25 cellular contexts compared by ENCODE assay signal in genomic region chr9:111098661-111099060, GRCh38.
"Had no signal": no experiment of that assay in that cellular context is flagged by ENCODE, and none has a peak within 500 bp of the region (broad histone marks: within the 10 kb centered on the region; RNA-seq: fewer than 3 reads in every experiment).

No MANE protein-coding gene starts in this region.

- H3K36me3 ChIP-seq: adrenal gland, breast epithelium, MG63 had no signal

- H3K4me3 Mint-ChIP-seq: activated CD4-positive, alpha-beta memory T cell treated with anti-CD3 and anti-CD28 coated beads, Interleukin-2, amount 10 ng/mL, durations not matched to agents 7 days and 5 days; activated CD4-positive, alpha-beta T cell treated with anti-CD3 and anti-CD28 coated beads for 36 hours; activated naive CD8-positive, alpha-beta T cell treated with anti-CD3 and anti-CD28 coated beads, Interleukin-2, amount 10 ng/mL, durations not matched to agents 7 days and 5 days; activated T-cell treated with anti-CD3 and anti-CD28 coated beads, Interleukin-2, amount 50 U/mL, for 72 hours; T-cell had no signal

- DNase-seq: activated CD4-positive, alpha-beta memory T cell treated with anti-CD3 and anti-CD28 coated beads, Interleukin-2, amount 10 ng/mL, durations not matched to agents 7 days and 5 days; activated CD4-positive, alpha-beta T cell treated with anti-CD3 and anti-CD28 coated beads for 36 hours; activated CD4-positive, alpha-beta T cell treated with anti-CD3 and anti-CD28 coated beads, Interleukin-2, amount 50 U/mL, for 1 hour; activated CD4-positive, CD25-positive, alpha-beta regulatory T cell; activated gamma-delta T cell treated with Interleukin-2 at 50 U/mL for 16 hours; activated naive CD4-positive, alpha-beta T cell treated with anti-CD3 and anti-CD28 coated beads, Interleukin-2, amount 50 U/mL, for 16 hours; activated naive CD8-positive, alpha-beta T cell treated with anti-CD3 and anti-CD28 coated beads, Interleukin-2, amount 10 ng/mL, durations not matched to agents 7 days and 5 days; activated T-cell treated with anti-CD3 and anti-CD28 coated beads, Interleukin-2, amount 50 U/mL, for 72 hours; adrenal gland; anterior cingulate cortex; caudate nucleus; MG63; MV-4-11; NCI-H1092 treated with DMSO at 0.1 percent for 48 hours; NCI-H1417 treated with DMSO at 0.1 percent for 48 hours; NCI-H1694; NCI-H2029; NCI-H2107; NCI-H510A treated with DMSO at 0.1 percent for 48 hours; PC-3; SHP77 treated with DMSO at 0.1 percent for 48 hours; T-cell; T-helper 2 cell had no signal

- H3K4me1 ChIP-seq: adrenal gland, breast epithelium had no signal

- H3K27me3 ChIP-seq: adrenal gland, breast epithelium, MG63 had no signal

- H3K4me1 Mint-ChIP-seq: activated CD4-positive, alpha-beta memory T cell treated with anti-CD3 and anti-CD28 coated beads, Interleukin-2, amount 10 ng/mL, durations not matched to agents 7 days and 5 days; activated CD4-positive, alpha-beta T cell treated with anti-CD3 and anti-CD28 coated beads for 36 hours; activated naive CD8-positive, alpha-beta T cell treated with anti-CD3 and anti-CD28 coated beads, Interleukin-2, amount 10 ng/mL, durations not matched to agents 7 days and 5 days; T-cell had no signal

- H3K9me3 Mint-ChIP-seq: activated CD4-positive, alpha-beta memory T cell treated with anti-CD3 and anti-CD28 coated beads, Interleukin-2, amount 10 ng/mL, durations not matched to agents 7 days and 5 days; activated naive CD8-positive, alpha-beta T cell treated with anti-CD3 and anti-CD28 coated beads, Interleukin-2, amount 10 ng/mL, durations not matched to agents 7 days and 5 days; activated T-helper 2 cell treated with anti-CD3 and anti-CD28 coated beads, Interferon-gamma antibody, Interleukin-2, Interleukin-4, amounts not matched to agents 10 μg/mL and 5 μg/mL and 100 μg/mL, durations not matched to agents 14 hours and 24 hours and 36 hours had no signal

- H3K27ac Mint-ChIP-seq: activated CD4-positive, alpha-beta memory T cell treated with anti-CD3 and anti-CD28 coated beads, Interleukin-2, amount 10 ng/mL, durations not matched to agents 7 days and 5 days; activated CD4-positive, alpha-beta T cell treated with anti-CD3 and anti-CD28 coated beads for 36 hours; activated naive CD8-positive, alpha-beta T cell treated with anti-CD3 and anti-CD28 coated beads, Interleukin-2, amount 10 ng/mL, durations not matched to agents 7 days and 5 days; activated T-cell treated with anti-CD3 and anti-CD28 coated beads, Interleukin-2, amount 50 U/mL, for 72 hours; activated T-helper 2 cell treated with anti-CD3 and anti-CD28 coated beads, Interferon-gamma antibody, Interleukin-2, Interleukin-4, amounts not matched to agents 10 μg/mL and 5 μg/mL and 100 μg/mL, durations not matched to agents 14 hours and 24 hours and 36 hours; T-cell had no signal

- H3K36me3 Mint-ChIP-seq: activated naive CD8-positive, alpha-beta T cell treated with anti-CD3 and anti-CD28 coated beads, Interleukin-2, amount 10 ng/mL, durations not matched to agents 7 days and 5 days; T-cell had no signal

- H3K27ac ChIP-seq: adrenal gland, breast epithelium had no signal

- ATAC-seq: activated CD4-positive, alpha-beta T cell treated with anti-CD3 and anti-CD28 coated beads for 36 hours; activated T-cell treated with anti-CD3 and anti-CD28 coated beads, Interleukin-2, amount 50 U/mL, for 72 hours; PC-3; T-cell had no signal

- H3K9me3 ChIP-seq: adrenal gland, breast epithelium, MG63 had no signal

- H3K4me3 ChIP-seq: adrenal gland, breast epithelium, MG63 had no signal

- H3K27me3 Mint-ChIP-seq: activated CD4-positive, alpha-beta memory T cell treated with anti-CD3 and anti-CD28 coated beads, Interleukin-2, amount 10 ng/mL, durations not matched to agents 7 days and 5 days; activated naive CD8-positive, alpha-beta T cell treated with anti-CD3 and anti-CD28 coated beads, Interleukin-2, amount 10 ng/mL, durations not matched to agents 7 days and 5 days; T-cell had no signal
